1 cellular context compared by ENCODE assay signal in the genomic region with DNA sequence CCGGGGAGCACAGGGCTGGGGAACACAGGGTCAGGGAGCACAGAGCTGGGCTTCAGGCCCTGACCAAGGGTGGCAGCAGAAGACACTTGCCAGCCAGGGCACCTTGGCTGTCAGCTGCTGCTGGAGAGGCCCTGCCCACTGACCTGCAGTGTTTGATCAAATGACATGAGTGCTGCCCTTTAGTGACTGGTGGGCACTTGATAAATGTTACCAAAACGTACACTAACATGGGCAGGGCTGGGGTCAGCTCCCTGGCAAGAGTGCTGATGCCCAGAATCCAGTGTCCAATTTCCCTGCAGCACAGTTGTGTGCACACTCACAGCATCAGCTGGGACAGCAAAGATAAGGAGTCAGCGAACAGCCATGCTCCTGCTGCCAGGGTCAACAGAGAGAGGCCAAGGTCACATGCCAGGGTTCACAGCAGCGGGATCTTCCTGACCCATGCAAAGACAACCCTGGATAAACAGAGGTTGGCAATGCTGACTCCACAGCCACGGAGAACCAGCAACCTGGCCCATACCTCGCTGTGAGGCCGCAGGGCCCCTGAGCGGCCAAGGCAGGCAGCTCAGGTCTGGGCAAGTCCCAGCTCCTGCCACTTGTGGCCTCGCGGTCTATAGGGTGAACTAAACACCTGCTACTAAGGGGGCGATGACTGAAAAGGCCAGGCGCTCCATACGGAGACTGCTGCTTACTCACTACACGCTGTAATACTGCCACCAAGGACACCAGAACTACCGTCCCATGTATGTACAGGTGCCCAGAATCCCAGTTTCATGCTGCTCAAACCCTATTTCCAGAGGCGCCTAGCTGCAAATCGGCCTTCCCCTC.
A peak's percentile ranks its signal among the peaks of the same experiment; 100 is the strongest.
TF ChIP-seq lines count a peak whose summit lies in the region.

No MANE protein-coding gene starts in this region.

TF ChIP-seq in HepG2, 621 proteins besides CTCF, POLR2A, EP300 and RAD21 (continued from another document and continues in another):
- TF ChIP-seq ZNF205 (CRISPR knock-in tag; IDR thresholded peaks at IDR 0.05) (peak; percentile 96), CBFB (CRISPR knock-in tag; IDR thresholded peaks at IDR 0.05) (peak; percentile 59; the same call in 1 of the 2 replicates), ZNF224 (CRISPR knock-in tag; IDR thresholded peaks at IDR 0.05) (peak; percentile 93; the same call in 1 of the 2 replicates), HDAC2 (CRISPR knock-in tag; IDR thresholded peaks at IDR 0.05) (peak; percentile 99), GLI4 (CRISPR knock-in tag; IDR thresholded peaks at IDR 0.05; ENCODE audit: borderline replicate concordance) (peak; percentile 40; the same call in 1 of the 2 replicates), SKI (IDR thresholded peaks at IDR 0.05; ENCODE audit: partially characterized antibody) (peak; percentile 95), RBM22 (optimal IDR thresholded peaks at IDR 0.05; ENCODE audit: low read length) (peak; percentile 91), ZNF430 (CRISPR knock-in tag; IDR thresholded peaks at IDR 0.05) (peak; percentile 79; the same call in 1 of the 2 replicates), FOXP1 (IDR thresholded peaks at IDR 0.05) (no peak), FOXP1 (CRISPR knock-in tag; IDR thresholded peaks at IDR 0.05) (peak; percentile 88), TARDBP (CRISPR knock-in tag; IDR thresholded peaks at IDR 0.05) (peak; percentile 98), SMAD1 (CRISPR knock-in tag; IDR thresholded peaks at IDR 0.05; ENCODE audit: borderline replicate concordance, low read depth) (peak; percentile 89; the same call in 1 of the 2 replicates), TEAD3 (CRISPR knock-in tag; optimal IDR thresholded peaks at IDR 0.05; ENCODE audit: borderline replicate concordance) (peak; percentile 96), ZNF598 (CRISPR knock-in tag; IDR thresholded peaks at IDR 0.05; ENCODE audit: borderline replicate concordance) (peak; percentile 76; the same call in 1 of the 2 replicates), ZNF839 (CRISPR knock-in tag; IDR thresholded peaks at IDR 0.05; ENCODE audit: borderline replicate concordance) (peak; percentile 90; the same call in 1 of the 2 replicates), GATAD1 (CRISPR knock-in tag; IDR thresholded peaks at IDR 0.05) (peak; percentile 80), ZNF713 (CRISPR knock-in tag; IDR thresholded peaks at IDR 0.05) (peak; percentile 74; the same call in 1 of the 2 replicates), KDM1A (CRISPR knock-in tag; IDR thresholded peaks at IDR 0.05) (peak; percentile 95), HOXA9 (CRISPR knock-in tag; IDR thresholded peaks at IDR 0.05; ENCODE audit: borderline replicate concordance) (no peak), HNF4A (CRISPR knock-in tag; IDR thresholded peaks at IDR 0.05) (peak; percentile 97), SCMH1 (CRISPR knock-in tag; IDR thresholded peaks at IDR 0.05; ENCODE audit: borderline replicate concordance) (no peak), ZNF451 (CRISPR knock-in tag; IDR thresholded peaks at IDR 0.05) (peak; percentile 71; the same call in 1 of the 2 replicates)
- TF ChIP-seq, protein P1, sequence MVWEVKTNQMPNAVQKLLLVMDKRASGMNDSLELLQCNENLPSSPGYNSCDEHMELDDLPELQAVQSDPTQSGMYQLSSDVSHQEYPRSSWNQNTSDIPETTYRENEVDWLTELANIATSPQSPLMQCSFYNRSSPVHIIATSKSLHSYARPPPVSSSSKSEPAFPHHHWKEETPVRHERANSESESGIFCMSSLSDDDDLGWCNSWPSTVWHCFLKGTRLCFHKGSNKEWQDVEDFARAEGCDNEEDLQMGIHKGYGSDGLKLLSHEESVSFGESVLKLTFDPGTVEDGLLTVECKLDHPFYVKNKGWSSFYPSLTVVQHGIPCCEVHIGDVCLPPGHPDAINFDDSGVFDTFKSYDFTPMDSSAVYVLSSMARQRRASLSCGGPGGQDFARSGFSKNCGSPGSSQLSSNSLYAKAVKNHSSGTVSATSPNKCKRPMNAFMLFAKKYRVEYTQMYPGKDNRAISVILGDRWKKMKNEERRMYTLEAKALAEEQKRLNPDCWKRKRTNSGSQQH (CRISPR knock-in tag; IDR thresholded peaks at IDR 0.05; ENCODE audit: low read depth), result peak; percentile 86; the same call in 1 of the 2 replicates
- TF ChIP-seq, protein P2, sequence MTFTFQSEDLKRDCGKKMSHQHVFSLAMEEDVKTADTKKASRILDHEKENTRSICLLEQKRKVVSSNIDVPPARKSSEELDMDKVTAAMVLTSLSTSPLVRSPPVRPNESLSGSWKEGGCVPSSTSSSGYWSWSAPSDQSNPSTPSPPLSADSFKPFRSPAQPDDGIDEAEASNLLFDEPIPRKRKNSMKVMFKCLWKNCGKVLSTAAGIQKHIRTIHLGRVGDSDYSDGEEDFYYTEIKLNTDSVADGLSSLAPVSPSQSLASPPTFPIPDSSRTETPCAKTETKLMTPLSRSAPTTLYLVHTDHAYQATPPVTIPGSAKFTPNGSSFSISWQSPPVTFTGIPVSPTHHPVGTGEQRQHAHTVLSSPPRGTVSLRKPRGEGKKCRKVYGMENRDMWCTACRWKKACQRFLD (CRISPR knock-in tag; IDR thresholded peaks at IDR 0.05; ENCODE audit: borderline replicate concordance), result 0 out of 2 replicates have a peak, but pooled peaks have one; percentile 53
- TF ChIP-seq, protein P3, sequence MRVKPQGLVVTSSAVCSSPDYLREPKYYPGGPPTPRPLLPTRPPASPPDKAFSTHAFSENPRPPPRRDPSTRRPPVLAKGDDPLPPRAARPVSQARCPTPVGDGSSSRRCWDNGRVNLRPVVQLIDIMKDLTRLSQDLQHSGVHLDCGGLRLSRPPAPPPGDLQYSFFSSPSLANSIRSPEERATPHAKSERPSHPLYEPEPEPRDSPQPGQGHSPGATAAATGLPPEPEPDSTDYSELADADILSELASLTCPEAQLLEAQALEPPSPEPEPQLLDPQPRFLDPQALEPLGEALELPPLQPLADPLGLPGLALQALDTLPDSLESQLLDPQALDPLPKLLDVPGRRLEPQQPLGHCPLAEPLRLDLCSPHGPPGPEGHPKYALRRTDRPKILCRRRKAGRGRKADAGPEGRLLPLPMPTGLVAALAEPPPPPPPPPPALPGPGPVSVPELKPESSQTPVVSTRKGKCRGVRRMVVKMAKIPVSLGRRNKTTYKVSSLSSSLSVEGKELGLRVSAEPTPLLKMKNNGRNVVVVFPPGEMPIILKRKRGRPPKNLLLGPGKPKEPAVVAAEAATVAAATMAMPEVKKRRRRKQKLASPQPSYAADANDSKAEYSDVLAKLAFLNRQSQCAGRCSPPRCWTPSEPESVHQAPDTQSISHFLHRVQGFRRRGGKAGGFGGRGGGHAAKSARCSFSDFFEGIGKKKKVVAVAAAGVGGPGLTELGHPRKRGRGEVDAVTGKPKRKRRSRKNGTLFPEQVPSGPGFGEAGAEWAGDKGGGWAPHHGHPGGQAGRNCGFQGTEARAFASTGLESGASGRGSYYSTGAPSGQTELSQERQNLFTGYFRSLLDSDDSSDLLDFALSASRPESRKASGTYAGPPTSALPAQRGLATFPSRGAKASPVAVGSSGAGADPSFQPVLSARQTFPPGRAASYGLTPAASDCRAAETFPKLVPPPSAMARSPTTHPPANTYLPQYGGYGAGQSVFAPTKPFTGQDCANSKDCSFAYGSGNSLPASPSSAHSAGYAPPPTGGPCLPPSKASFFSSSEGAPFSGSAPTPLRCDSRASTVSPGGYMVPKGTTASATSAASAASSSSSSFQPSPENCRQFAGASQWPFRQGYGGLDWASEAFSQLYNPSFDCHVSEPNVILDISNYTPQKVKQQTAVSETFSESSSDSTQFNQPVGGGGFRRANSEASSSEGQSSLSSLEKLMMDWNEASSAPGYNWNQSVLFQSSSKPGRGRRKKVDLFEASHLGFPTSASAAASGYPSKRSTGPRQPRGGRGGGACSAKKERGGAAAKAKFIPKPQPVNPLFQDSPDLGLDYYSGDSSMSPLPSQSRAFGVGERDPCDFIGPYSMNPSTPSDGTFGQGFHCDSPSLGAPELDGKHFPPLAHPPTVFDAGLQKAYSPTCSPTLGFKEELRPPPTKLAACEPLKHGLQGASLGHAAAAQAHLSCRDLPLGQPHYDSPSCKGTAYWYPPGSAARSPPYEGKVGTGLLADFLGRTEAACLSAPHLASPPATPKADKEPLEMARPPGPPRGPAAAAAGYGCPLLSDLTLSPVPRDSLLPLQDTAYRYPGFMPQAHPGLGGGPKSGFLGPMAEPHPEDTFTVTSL (CRISPR knock-in tag; IDR thresholded peaks at IDR 0.05; ENCODE audit: borderline replicate concordance), result peak; percentile 86
- TF ChIP-seq, protein P4, sequence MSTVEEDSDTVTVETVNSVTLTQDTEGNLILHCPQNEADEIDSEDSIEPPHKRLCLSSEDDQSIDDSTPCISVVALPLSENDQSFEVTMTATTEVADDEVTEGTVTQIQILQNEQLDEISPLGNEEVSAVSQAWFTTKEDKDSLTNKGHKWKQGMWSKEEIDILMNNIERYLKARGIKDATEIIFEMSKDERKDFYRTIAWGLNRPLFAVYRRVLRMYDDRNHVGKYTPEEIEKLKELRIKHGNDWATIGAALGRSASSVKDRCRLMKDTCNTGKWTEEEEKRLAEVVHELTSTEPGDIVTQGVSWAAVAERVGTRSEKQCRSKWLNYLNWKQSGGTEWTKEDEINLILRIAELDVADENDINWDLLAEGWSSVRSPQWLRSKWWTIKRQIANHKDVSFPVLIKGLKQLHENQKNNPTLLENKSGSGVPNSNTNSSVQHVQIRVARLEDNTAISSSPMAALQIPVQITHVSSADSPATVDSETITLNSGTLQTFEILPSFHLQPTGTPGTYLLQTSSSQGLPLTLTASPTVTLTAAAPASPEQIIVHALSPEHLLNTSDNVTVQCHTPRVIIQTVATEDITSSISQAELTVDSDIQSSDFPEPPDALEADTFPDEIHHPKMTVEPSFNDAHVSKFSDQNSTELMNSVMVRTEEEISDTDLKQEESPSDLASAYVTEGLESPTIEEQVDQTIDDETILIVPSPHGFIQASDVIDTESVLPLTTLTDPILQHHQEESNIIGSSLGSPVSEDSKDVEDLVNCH (CRISPR knock-in tag; IDR thresholded peaks at IDR 0.05), result peak; percentile 91; the same call in 1 of the 2 replicates
- TF ChIP-seq, protein P5, sequence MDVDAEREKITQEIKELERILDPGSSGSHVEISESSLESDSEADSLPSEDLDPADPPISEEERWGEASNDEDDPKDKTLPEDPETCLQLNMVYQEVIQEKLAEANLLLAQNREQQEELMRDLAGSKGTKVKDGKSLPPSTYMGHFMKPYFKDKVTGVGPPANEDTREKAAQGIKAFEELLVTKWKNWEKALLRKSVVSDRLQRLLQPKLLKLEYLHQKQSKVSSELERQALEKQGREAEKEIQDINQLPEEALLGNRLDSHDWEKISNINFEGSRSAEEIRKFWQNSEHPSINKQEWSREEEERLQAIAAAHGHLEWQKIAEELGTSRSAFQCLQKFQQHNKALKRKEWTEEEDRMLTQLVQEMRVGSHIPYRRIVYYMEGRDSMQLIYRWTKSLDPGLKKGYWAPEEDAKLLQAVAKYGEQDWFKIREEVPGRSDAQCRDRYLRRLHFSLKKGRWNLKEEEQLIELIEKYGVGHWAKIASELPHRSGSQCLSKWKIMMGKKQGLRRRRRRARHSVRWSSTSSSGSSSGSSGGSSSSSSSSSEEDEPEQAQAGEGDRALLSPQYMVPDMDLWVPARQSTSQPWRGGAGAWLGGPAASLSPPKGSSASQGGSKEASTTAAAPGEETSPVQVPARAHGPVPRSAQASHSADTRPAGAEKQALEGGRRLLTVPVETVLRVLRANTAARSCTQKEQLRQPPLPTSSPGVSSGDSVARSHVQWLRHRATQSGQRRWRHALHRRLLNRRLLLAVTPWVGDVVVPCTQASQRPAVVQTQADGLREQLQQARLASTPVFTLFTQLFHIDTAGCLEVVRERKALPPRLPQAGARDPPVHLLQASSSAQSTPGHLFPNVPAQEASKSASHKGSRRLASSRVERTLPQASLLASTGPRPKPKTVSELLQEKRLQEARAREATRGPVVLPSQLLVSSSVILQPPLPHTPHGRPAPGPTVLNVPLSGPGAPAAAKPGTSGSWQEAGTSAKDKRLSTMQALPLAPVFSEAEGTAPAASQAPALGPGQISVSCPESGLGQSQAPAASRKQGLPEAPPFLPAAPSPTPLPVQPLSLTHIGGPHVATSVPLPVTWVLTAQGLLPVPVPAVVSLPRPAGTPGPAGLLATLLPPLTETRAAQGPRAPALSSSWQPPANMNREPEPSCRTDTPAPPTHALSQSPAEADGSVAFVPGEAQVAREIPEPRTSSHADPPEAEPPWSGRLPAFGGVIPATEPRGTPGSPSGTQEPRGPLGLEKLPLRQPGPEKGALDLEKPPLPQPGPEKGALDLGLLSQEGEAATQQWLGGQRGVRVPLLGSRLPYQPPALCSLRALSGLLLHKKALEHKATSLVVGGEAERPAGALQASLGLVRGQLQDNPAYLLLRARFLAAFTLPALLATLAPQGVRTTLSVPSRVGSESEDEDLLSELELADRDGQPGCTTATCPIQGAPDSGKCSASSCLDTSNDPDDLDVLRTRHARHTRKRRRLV (CRISPR knock-in tag; IDR thresholded peaks at IDR 0.05), result 0 out of 2 replicates have a peak, but pooled peaks have one; percentile 53
- TF ChIP-seq, protein P6, sequence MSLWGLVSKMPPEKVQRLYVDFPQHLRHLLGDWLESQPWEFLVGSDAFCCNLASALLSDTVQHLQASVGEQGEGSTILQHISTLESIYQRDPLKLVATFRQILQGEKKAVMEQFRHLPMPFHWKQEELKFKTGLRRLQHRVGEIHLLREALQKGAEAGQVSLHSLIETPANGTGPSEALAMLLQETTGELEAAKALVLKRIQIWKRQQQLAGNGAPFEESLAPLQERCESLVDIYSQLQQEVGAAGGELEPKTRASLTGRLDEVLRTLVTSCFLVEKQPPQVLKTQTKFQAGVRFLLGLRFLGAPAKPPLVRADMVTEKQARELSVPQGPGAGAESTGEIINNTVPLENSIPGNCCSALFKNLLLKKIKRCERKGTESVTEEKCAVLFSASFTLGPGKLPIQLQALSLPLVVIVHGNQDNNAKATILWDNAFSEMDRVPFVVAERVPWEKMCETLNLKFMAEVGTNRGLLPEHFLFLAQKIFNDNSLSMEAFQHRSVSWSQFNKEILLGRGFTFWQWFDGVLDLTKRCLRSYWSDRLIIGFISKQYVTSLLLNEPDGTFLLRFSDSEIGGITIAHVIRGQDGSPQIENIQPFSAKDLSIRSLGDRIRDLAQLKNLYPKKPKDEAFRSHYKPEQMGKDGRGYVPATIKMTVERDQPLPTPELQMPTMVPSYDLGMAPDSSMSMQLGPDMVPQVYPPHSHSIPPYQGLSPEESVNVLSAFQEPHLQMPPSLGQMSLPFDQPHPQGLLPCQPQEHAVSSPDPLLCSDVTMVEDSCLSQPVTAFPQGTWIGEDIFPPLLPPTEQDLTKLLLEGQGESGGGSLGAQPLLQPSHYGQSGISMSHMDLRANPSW (CRISPR knock-in tag; IDR thresholded peaks at IDR 0.05; ENCODE audit: borderline replicate concordance), result no peak
- TF ChIP-seq, protein P7, sequence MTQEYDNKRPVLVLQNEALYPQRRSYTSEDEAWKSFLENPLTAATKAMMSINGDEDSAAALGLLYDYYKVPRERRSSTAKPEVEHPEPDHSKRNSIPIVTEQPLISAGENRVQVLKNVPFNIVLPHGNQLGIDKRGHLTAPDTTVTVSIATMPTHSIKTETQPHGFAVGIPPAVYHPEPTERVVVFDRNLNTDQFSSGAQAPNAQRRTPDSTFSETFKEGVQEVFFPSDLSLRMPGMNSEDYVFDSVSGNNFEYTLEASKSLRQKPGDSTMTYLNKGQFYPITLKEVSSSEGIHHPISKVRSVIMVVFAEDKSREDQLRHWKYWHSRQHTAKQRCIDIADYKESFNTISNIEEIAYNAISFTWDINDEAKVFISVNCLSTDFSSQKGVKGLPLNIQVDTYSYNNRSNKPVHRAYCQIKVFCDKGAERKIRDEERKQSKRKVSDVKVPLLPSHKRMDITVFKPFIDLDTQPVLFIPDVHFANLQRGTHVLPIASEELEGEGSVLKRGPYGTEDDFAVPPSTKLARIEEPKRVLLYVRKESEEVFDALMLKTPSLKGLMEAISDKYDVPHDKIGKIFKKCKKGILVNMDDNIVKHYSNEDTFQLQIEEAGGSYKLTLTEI (CRISPR knock-in tag; conservative IDR thresholded peaks at IDR 0.05), result no peak
- TF ChIP-seq, protein P8, sequence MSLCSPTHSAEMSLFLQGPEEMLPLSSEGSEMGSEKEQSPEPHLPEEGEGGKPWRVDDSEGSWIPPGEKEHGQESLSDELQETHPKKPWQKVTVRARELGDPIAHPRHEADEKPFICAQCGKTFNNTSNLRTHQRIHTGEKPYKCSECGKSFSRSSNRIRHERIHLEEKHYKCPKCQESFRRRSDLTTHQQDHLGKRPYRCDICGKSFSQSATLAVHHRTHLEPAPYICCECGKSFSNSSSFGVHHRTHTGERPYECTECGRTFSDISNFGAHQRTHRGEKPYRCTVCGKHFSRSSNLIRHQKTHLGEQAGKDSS (CRISPR knock-in tag; IDR thresholded peaks at IDR 0.05; ENCODE audit: borderline replicate concordance, low read depth), result peak; percentile 69; the same call in 1 of the 2 replicates
